In genomic region chr17:45150911-45151809, GRCh38 we compare ENCODE assay signal across 8 cellular contexts. TPM values are rescaled to one million over a fixed set of nuclear protein-coding genes. Genes with fewer than 3 reads are reported as not detected.
DNase-seq lines count a peak whose midpoint lies in the region; ATAC-seq and TF ChIP-seq lines count a peak whose summit lies in the region.

No MANE protein-coding gene starts in this region.

- H3K9me3 Mint-ChIP-seq in mesothelial cell of epicardium: no peaks in the 10 kb centered on the region

- peak overlapping the region; percentile 83 for H3K27ac Mint-ChIP-seq in mesothelial cell of epicardium

- peaks cover 37% of the 10 kb centered on the region for H3K4me1 Mint-ChIP-seq in mesothelial cell of epicardium

- H3K4me3 ChIP-seq in astrocyte of the spinal cord (ENCODE audit: low read depth, low read length): peak overlapping the region; percentile 86

- no peaks in the 10 kb centered on the region for H3K27me3 Mint-ChIP-seq in mesothelial cell of epicardium (ENCODE audit: low read depth)

- peak overlapping the region; percentile 98 for H3K4me3 Mint-ChIP-seq in mesothelial cell of epicardium

- TF ChIP-seq CTCF in astrocyte of the spinal cord (IDR thresholded peaks at IDR 0.05; ENCODE audit: low read depth, low read length) (no peak), mesothelial cell of epicardium (IDR thresholded peaks at IDR 0.05; ENCODE audit: unreplicated experiment) (no peak)

- in situ Hi-C loops in ACHN (cut with HindIII; ENCODE audit: low pct_ligation_motif_present, low pct_unique_long_range_greater_than_20kb, low sequenced_read_pairs): no loop called here
- in situ Hi-C loops in astrocyte of the spinal cord (cut with HindIII; ENCODE audit: low sequenced_read_pairs): no loop called here

- no peaks in the 10 kb centered on the region for H3K36me3 Mint-ChIP-seq in mesothelial cell of epicardium

- DNase-seq in ACHN (peak; percentile 22), HT-29 (ENCODE audit: low spot score) (peak; percentile 41), astrocyte of the spinal cord (ENCODE audit: low read depth, low spot score) (no peak), mesothelial cell of epicardium (ENCODE audit: low spot score in 2 of 2, unreplicated experiment in 2 of 2) (no peak), SKM-1 treated with dmso at 0.1 percent for 144 hours (lab: John Stamatoyannopoulos, UW; ENCODE audit: unreplicated experiment) (no peak), NCI-H1417 treated with DMSO at 0.1 percent for 48 hours (lab: John Stamatoyannopoulos, UW) (no peak)

- ATAC-seq in HG02852 (IDR thresholded peaks at IDR 0.05; ENCODE audit: unreplicated experiment) (no peak), GM18517 (IDR thresholded peaks at IDR 0.05; ENCODE audit: unreplicated experiment) (no peak)

RNA-seq across cellular contexts. Expression of gene HEXIM1, which starts 2.9 kb away (rescaled TPM):
- total RNA-seq in HT-29 (2014; rRNA removed; shearing (Covaris generic)): 9.4 and 9.6 TPM in 2 replicates
- 38.2 to 40.6 TPM (median 38.8 TPM) in 3 replicates for total RNA-seq in mesothelial cell of epicardium

RNA-seq across cellular contexts. Expression of gene HEXIM2, which starts 10.5 kb away (rescaled TPM):
- total RNA-seq in HT-29 (2014; rRNA removed; shearing (Covaris generic)): 9.0 and 9.5 TPM in 2 replicates
- 6.5 to 9.6 TPM (median 7.7 TPM) in 3 replicates for total RNA-seq in mesothelial cell of epicardium

RNA-seq across cellular contexts. Expression of gene ACBD4, which starts 15.7 kb away (rescaled TPM):
- total RNA-seq in HT-29 (2014; rRNA removed; shearing (Covaris generic)): 12.0 and 12.3 TPM in 2 replicates
- 17.0 to 17.4 TPM (median 17.4 TPM) in 3 replicates for total RNA-seq in mesothelial cell of epicardium

RNA-seq across cellular contexts. Expression of gene PLCD3, which starts 18.8 kb away (rescaled TPM):
- total RNA-seq in HT-29 (2014; rRNA removed; shearing (Covaris generic)): 130 and 142 TPM in 2 replicates
- 46.6 to 54.0 TPM (median 52.6 TPM) in 3 replicates for total RNA-seq in mesothelial cell of epicardium

Comparison
In these comparisons a context has a peak if more than half of its experiments do, and no peak if none do; other contexts are left out.
1. DNase-seq: peak in ACHN (single experiment) and HT-29 (single experiment); none in astrocyte of the spinal cord (single experiment), mesothelial cell of epicardium (0 of 2), SKM-1 treated with dmso at 0.1 percent for 144 hours (single experiment) and NCI-H1417 treated with DMSO at 0.1 percent for 48 hours (single experiment).